In the genomic region with DNA sequence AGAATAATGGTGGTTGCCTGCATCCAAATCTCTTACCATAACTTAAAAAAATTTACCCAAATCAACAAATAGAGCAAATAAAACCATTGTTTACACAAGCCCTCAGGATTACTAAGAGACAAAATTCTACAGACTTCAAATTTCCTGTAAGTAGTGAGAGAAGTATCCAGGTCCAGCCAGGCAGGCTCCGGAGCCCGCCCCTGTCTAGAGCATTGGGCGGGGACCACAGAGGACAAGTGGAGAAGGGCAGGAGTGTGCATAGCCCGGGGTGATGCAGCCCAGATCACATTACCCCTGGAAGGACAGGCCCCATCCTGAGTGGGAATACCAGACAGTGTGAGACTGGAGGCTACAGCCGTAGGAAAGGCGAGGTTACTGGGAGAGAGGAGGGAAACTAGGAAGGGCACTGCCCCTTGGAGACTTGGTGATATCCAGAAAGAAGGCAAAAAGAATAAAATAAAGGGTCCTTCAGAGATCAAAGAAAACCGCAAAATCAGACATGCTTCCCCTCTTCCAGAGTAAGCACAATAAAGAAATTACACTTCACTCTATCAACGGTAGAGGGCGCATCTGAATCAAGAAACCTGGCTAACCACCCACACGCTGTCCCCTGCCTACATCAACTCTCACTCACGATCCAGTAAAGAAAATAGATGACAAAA, we compare ENCODE assay signal across 8 cellular contexts. TPM values are rescaled to one million over a fixed set of nuclear protein-coding genes. Genes with fewer than 3 reads are reported as not detected.
DNase-seq lines count a peak whose midpoint lies in the region; ATAC-seq lines count a peak whose summit lies in the region.

No MANE protein-coding gene starts in this region.

- intact Hi-C loops in left cardiac atrium (cut with DNase I), result loop anchor here (1.0 to 10.0 kb wide), 7 partner anchors 43 to 213 kb away; no protein-coding TSS in a partner anchor

- ATAC-seq in HG03354 (IDR thresholded peaks at IDR 0.05; ENCODE audit: poor library complexity, severe bottlenecking, unreplicated experiment), result peak; percentile 68
- peak; percentile 77 to 78 for ATAC-seq in left cardiac atrium
- ATAC-seq in HG02588 (IDR thresholded peaks at IDR 0.05; ENCODE audit: unreplicated experiment), result no peak

- DNase-seq in DMS53 treated with DMSO at 0.1 percent for 48 hours (lab: John Stamatoyannopoulos, UW; ENCODE audit: unreplicated experiment), result peak; percentile 87
- peak; percentile 88 for DNase-seq in NCI-H526 treated with DMSO at 0.1 percent for 48 hours (lab: John Stamatoyannopoulos, UW)
- peak; percentile 78 for DNase-seq in amniotic epithelial cell (ENCODE audit: low read depth)
- peak; percentile 59 for DNase-seq in left cardiac atrium
- peak; percentile 85 for DNase-seq in putamen (ENCODE audit: low spot score)
- no peak for DNase-seq in UCSD-AML1 (lab: John Stamatoyannopoulos, UW; ENCODE audit: unreplicated experiment)

RNA-seq across cellular contexts. Expression of a gene that starts 26.6 kb away (rescaled TPM):
- 10 to 100 TPM; 43.9 to 50.1 TPM for total RNA-seq in left cardiac atrium
